Comparison of ENCODE assay signal across 21 cellular contexts in the genomic region with DNA sequence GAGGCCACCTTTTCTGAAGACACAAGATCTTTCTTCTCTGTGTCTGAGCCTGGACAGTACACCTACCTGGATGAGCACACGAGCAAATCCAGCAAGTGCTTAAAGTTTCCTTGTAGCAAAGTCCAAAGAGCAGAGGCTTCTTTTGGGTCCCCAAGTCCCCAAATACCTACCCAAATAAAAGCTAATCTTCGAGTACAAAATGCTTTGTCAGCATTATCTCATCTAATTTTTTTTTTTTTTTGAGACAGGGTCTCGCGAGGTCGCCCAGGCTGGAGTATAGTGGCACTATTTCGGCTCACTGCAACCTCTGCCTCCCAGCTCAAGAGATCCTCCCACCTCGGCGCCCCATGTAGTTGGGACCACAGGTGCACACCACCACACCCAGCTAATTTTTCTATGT. TPM values are rescaled to one million over a fixed set of nuclear protein-coding genes. Genes with fewer than 3 reads are reported as not detected.
DNase-seq lines count a peak whose midpoint lies in the region; ATAC-seq and TF ChIP-seq lines count a peak whose summit lies in the region.
"Had no signal": no experiment of that assay in that cellular context is flagged by ENCODE, and none has a peak within 500 bp of the region (broad histone marks: within the 10 kb centered on the region; RNA-seq: fewer than 3 reads in every experiment).

No MANE protein-coding gene starts in this region.

- H2AFZ ChIP-seq in mammary epithelial cell (ENCODE audit: low read depth, low read length) = no peak overlapping the region
- H2AFZ ChIP-seq in fibroblast of lung (ENCODE audit: low read length) = no peak overlapping the region

- 98% methylated on average over 8 of the region's 8 CpGs for WGBS in mammary epithelial cell (ENCODE audit: low coverage, missing lambda C conversion rate)
- WGBS in sigmoid colon, 2 donors = 83 to 85% methylated on average over 8 of the region's 8 CpGs

- TF ChIP-seq CTCF in MCF 10A (IDR thresholded peaks at IDR 0.05; ENCODE audit: unreplicated experiment) (no peak), mammary epithelial cell (conservative IDR thresholded peaks at IDR 0.05 in 1 of 2, IDR thresholded peaks at IDR 0.05 in 1 of 2; ENCODE audit: extremely low read depth in 1 of 2, insufficient read depth in 1 of 2, low read depth in 1 of 2, low read length in 2 of 2) (no peak), fibroblast of lung (conservative IDR thresholded peaks at IDR 0.05 in 1 of 2, IDR thresholded peaks at IDR 0.05 in 1 of 2; ENCODE audit: low read depth in 1 of 2, low read length in 2 of 2) (no peak), sigmoid colon (IDR thresholded peaks at IDR 0.05) (no peak)

- H3K9me3 Mint-ChIP-seq in MCF 10A (ENCODE audit: unreplicated experiment) = no peaks in the 10 kb centered on the region
- no peaks in the 10 kb centered on the region for H3K9me3 Mint-ChIP-seq in T-helper 2 cell treated with Interferon-gamma antibody and Interleukin-4, amounts not matched to agents 5 μg/mL and 100 μg/mL, for 36 hours
- H3K9me3 Mint-ChIP-seq: H9; stimulated activated naive CD8-positive, alpha-beta T cell treated with anti-CD3 and anti-CD28 coated beads, Interleukin-15, Interleukin-2, amounts not matched to agents 100 ng/mL and 50 ng/mL, for 24 hours had no signal

- dilution Hi-C loops in mammary epithelial cell (cut with HindIII; ENCODE audit: low sequenced_read_pairs) = no loop called here

- ATAC-seq in HG02763 (IDR thresholded peaks at IDR 0.05; ENCODE audit: unreplicated experiment) = no peak
- ATAC-seq: activated CD4-positive, alpha-beta T cell treated with anti-CD3 and anti-CD28 coated beads for 36 hours; activated CD8-positive, alpha-beta memory T cell treated with anti-CD3 and anti-CD28 coated beads, Interleukin-2, amount 10 ng/mL, durations not matched to agents 7 days and 5 days; PC-3 had no signal

- no peak overlapping the region for H3K4me3 Mint-ChIP-seq in MCF 10A (ENCODE audit: unreplicated experiment)
- H3K4me3 Mint-ChIP-seq in T-helper 2 cell treated with Interferon-gamma antibody and Interleukin-4, amounts not matched to agents 5 μg/mL and 100 μg/mL, for 36 hours = no peak overlapping the region
- H3K4me3 Mint-ChIP-seq: activated CD4-positive, alpha-beta T cell treated with anti-CD3 and anti-CD28 coated beads for 36 hours; activated CD8-positive, alpha-beta memory T cell treated with anti-CD3 and anti-CD28 coated beads, Interleukin-2, amount 10 ng/mL, durations not matched to agents 7 days and 5 days; H9; stimulated activated naive CD8-positive, alpha-beta T cell treated with anti-CD3 and anti-CD28 coated beads, Interleukin-15, Interleukin-2, amounts not matched to agents 100 ng/mL and 50 ng/mL, for 24 hours had no signal

- H3K36me3 ChIP-seq in mammary epithelial cell (ENCODE audit: insufficient read depth, low read length) (peaks cover 28% of the 10 kb centered on the region), fibroblast of lung (ENCODE audit: control insufficient read depth, insufficient read depth, low read length) (peaks cover 12% of the 10 kb centered on the region), sigmoid colon (peaks cover 0 to 28% (median 2%) of the 10 kb centered on the region in 4 donors)
- H3K36me3 ChIP-seq: BLaER1, neutrophil had no signal

- CTCF ChIA-PET in MCF 10A (lab: Yijun Ruan, JAX) (interaction anchor here (0.6 to 18.2 kb wide), 8 partner anchors 9 to 81 kb away, joined by 4 to 178 read pairs (median 6); a partner anchor contains a TSS), mammary epithelial cell (lab: Charles Lee; ENCODE audit: low non-redundant PET) (interaction anchor here (0.6 kb wide), 1 partner anchor 22 kb away, joined by 4 read pairs; no protein-coding TSS in a partner anchor)

- peaks cover 51% of the 10 kb centered on the region for H3K36me3 Mint-ChIP-seq in MCF 10A (ENCODE audit: insufficient read depth, unreplicated experiment)
- no peaks in the 10 kb centered on the region for H3K36me3 Mint-ChIP-seq in T-helper 2 cell treated with Interferon-gamma antibody and Interleukin-4, amounts not matched to agents 5 μg/mL and 100 μg/mL, for 36 hours (ENCODE audit: low read depth)

- intact Hi-C loops in MCF 10A (cut with micrococcal nuclease) (no loop called here), mammary epithelial cell (cut with micrococcal nuclease) (no loop called here), sigmoid colon (cut with DNase I) (no loop called here)

- POLR2A ChIA-PET in MCF 10A (lab: Yijun Ruan, JAX) = interaction anchor here (0.7 to 39.8 kb wide), 3 partner anchors 3 to 31 kb away, joined by 5 to 2342 read pairs (median 2342); a partner anchor contains a TSS

- TF ChIP-seq EP300 in sigmoid colon (IDR thresholded peaks at IDR 0.05) = no peak

- BruUV-seq in MCF 10A (replicated peaks; lab: Mats Ljungman, UMichigan) (no TSS peak), mammary epithelial cell (replicated peaks; lab: Mats Ljungman, UMichigan) (no TSS peak)

- H3K27ac Mint-ChIP-seq in MCF 10A (ENCODE audit: low read depth, unreplicated experiment) = peak overlapping the region; percentile 98
- no peak overlapping the region for H3K27ac Mint-ChIP-seq in T-helper 2 cell treated with Interferon-gamma antibody and Interleukin-4, amounts not matched to agents 5 μg/mL and 100 μg/mL, for 36 hours
- H3K27ac Mint-ChIP-seq: activated CD4-positive, alpha-beta T cell treated with anti-CD3 and anti-CD28 coated beads for 36 hours; activated CD8-positive, alpha-beta memory T cell treated with anti-CD3 and anti-CD28 coated beads, Interleukin-2, amount 10 ng/mL, durations not matched to agents 7 days and 5 days; H9; stimulated activated naive CD8-positive, alpha-beta T cell treated with anti-CD3 and anti-CD28 coated beads, Interleukin-15, Interleukin-2, amounts not matched to agents 100 ng/mL and 50 ng/mL, for 24 hours had no signal

- H3K79me2 ChIP-seq in mammary epithelial cell (ENCODE audit: insufficient read depth, low read length) = peaks cover 73% of the 10 kb centered on the region
- peaks cover 67% of the 10 kb centered on the region for H3K79me2 ChIP-seq in fibroblast of lung (ENCODE audit: control insufficient read depth, insufficient read depth, low read length)

- H4K20me1 ChIP-seq in mammary epithelial cell (ENCODE audit: insufficient read depth, low read length) (no peaks in the 10 kb centered on the region), fibroblast of lung (ENCODE audit: control insufficient read depth, extremely low read depth, insufficient read depth, low read length) (no peaks in the 10 kb centered on the region)
- H4K20me1 ChIP-seq: BLaER1 had no signal

- no peak for DNase-seq in MCF 10A (ENCODE audit: unreplicated experiment)
- DNase-seq in mammary epithelial cell = no peak
- DNase-seq in fibroblast of lung (ENCODE audit: low read depth in 2 of 2) = no peak
- DNase-seq in sigmoid colon = no peak
- DNase-seq in T-helper 2 cell treated with Interferon-gamma antibody and Interleukin-4, amounts not matched to agents 5 μg/mL and 100 μg/mL, for 36 hours (ENCODE audit: low spot score) = no peak
- no peak for DNase-seq in mesenteric fat pad (ENCODE audit: low spot score)
- no peak for DNase-seq in activated T-cell treated with anti-CD3 and anti-CD28 coated beads for 4 hours
- DNase-seq: 8988T; activated CD4-positive, alpha-beta T cell treated with anti-CD3 and anti-CD28 coated beads for 36 hours; activated CD8-positive, alpha-beta memory T cell treated with anti-CD3 and anti-CD28 coated beads, Interleukin-2, amount 10 ng/mL, durations not matched to agents 7 days and 5 days; central memory CD4-positive, alpha-beta T cell; DMS 273 treated with DMSO at 0.1 percent for 48 hours; H9; Karpas-422; NCI-H69; PC-3 had no signal

- H3K27ac ChIP-seq in mammary epithelial cell (ENCODE audit: insufficient read depth, low read depth, low read length) (no peak overlapping the region), fibroblast of lung (ENCODE audit: insufficient read depth, low read length) (peak overlapping the region; percentile 95), sigmoid colon (peak overlapping the region; percentile 89 to 96 (median 92))
- H3K27ac ChIP-seq: BLaER1, neutrophil had no signal

- in situ Hi-C loops in mammary epithelial cell (cut with MboI; ENCODE audit: low sequenced_read_pairs in 2 of 2) = no loop called here

- H3K4me2 ChIP-seq in mammary epithelial cell (ENCODE audit: insufficient read depth, low read depth, low read length) = no peak overlapping the region
- H3K4me2 ChIP-seq in fibroblast of lung (ENCODE audit: extremely low read depth, insufficient read depth, low read length) = no peak overlapping the region
- H3K4me2 ChIP-seq: BLaER1 had no signal

- no peaks in the 10 kb centered on the region for H3K27me3 Mint-ChIP-seq in MCF 10A (ENCODE audit: insufficient read depth, unreplicated experiment)
- no peaks in the 10 kb centered on the region for H3K27me3 Mint-ChIP-seq in T-helper 2 cell treated with Interferon-gamma antibody and Interleukin-4, amounts not matched to agents 5 μg/mL and 100 μg/mL, for 36 hours (ENCODE audit: low read depth)
- H3K27me3 Mint-ChIP-seq: activated CD4-positive, alpha-beta T cell treated with anti-CD3 and anti-CD28 coated beads for 36 hours; activated CD8-positive, alpha-beta memory T cell treated with anti-CD3 and anti-CD28 coated beads, Interleukin-2, amount 10 ng/mL, durations not matched to agents 7 days and 5 days had no signal

- H3K4me3 ChIP-seq in mammary epithelial cell (replicated peaks in 1 of 3; ENCODE audit: insufficient read depth in 1 of 3, low read depth in 2 of 3, low read length in 3 of 3) = no peak overlapping the region
- H3K4me3 ChIP-seq in fibroblast of lung (replicated peaks in 1 of 4; ENCODE audit: control extremely low read depth in 1 of 4, insufficient read depth in 1 of 4, low read depth in 3 of 4, low read length in 4 of 4) = no peak overlapping the region
- H3K4me3 ChIP-seq in sigmoid colon = no peak overlapping the region
- H3K4me3 ChIP-seq: BLaER1, right atrium auricular region had no signal

- no peak for TF ChIP-seq POLR2A in sigmoid colon (IDR thresholded peaks at IDR 0.05)

- H3K27me3 ChIP-seq in mammary epithelial cell (ENCODE audit: insufficient read depth, low read length) (no peaks in the 10 kb centered on the region), fibroblast of lung (ENCODE audit: control insufficient read depth, insufficient read depth, low read length) (no peaks in the 10 kb centered on the region), sigmoid colon (no peaks in the 10 kb centered on the region)
- H3K27me3 ChIP-seq: BLaER1, neutrophil, right atrium auricular region had no signal

- H3K9me3 ChIP-seq in mammary epithelial cell (replicated peaks; ENCODE audit: insufficient read depth, low read length) (no peaks in the 10 kb centered on the region), fibroblast of lung (ENCODE audit: control insufficient read depth, insufficient read depth, low read depth, low read length) (no peaks in the 10 kb centered on the region), sigmoid colon (no peaks in the 10 kb centered on the region)
- H3K9me3 ChIP-seq: BLaER1, neutrophil, right atrium auricular region had no signal

- peaks cover 33% of the 10 kb centered on the region for H3K4me1 Mint-ChIP-seq in MCF 10A (ENCODE audit: insufficient read depth, unreplicated experiment)
- H3K4me1 Mint-ChIP-seq in T-helper 2 cell treated with Interferon-gamma antibody and Interleukin-4, amounts not matched to agents 5 μg/mL and 100 μg/mL, for 36 hours (ENCODE audit: low read depth) = peaks cover 13% of the 10 kb centered on the region

- H3K4me1 ChIP-seq in mammary epithelial cell (ENCODE audit: insufficient read depth, low read length) (peaks cover 37% of the 10 kb centered on the region), fibroblast of lung (ENCODE audit: control insufficient read depth, extremely low read depth, insufficient read depth, low read length) (peaks cover 40% of the 10 kb centered on the region), sigmoid colon (peaks cover 0 to 59% (median 54%) of the 10 kb centered on the region in 4 donors)

- H3K9ac ChIP-seq in mammary epithelial cell (ENCODE audit: insufficient read depth, low read length) (no peak overlapping the region), fibroblast of lung (ENCODE audit: insufficient read depth, low read length) (no peak overlapping the region)
- H3K9ac ChIP-seq: BLaER1 had no signal

RNA-seq across cellular contexts. Expression of a gene that starts 24.6 kb away (rescaled TPM):
- total RNA-seq in MCF 10A (2022) = 167 and 181 TPM in 2 replicates
- total RNA-seq in mammary epithelial cell = 100 to 1,000 TPM; 273 to 311 TPM
- 117 TPM for polyA plus RNA-seq in mammary epithelial cell
- 242 TPM for polyA minus RNA-seq in mammary epithelial cell
- total RNA-seq in fibroblast of lung = 161 and 298 TPM in 2 replicates
- polyA plus RNA-seq in fibroblast of lung = 215 and 314 TPM in 2 replicates
- polyA plus RNA-seq in fibroblast of lung (2012) = 184 and 340 TPM in 2 replicates
- 121 and 188 TPM in 2 replicates for polyA minus RNA-seq in fibroblast of lung (ENCODE audit: low replicate concordance)
- 10 to 100 TPM; 33.6 to 83.4 (median 70.2) TPM for total RNA-seq in sigmoid colon
- polyA plus RNA-seq in sigmoid colon = 10 to 100 TPM; 12.6 to 36.3 (median 18.5) TPM
- 87.8 TPM for total RNA-seq in mesenteric fat pad

RNA-seq across cellular contexts. Expression of a gene that starts 38.9 kb away (rescaled TPM):
- total RNA-seq in MCF 10A (2022) (25.2 and 39.4 TPM in 2 replicates), mammary epithelial cell (10 to 100 TPM in 1 of 2 donors, 1 to 10 TPM in 1; 1.2 to 35.4 TPM), fibroblast of lung (2.1 and 19.0 TPM in 2 replicates), sigmoid colon (1 to 10 TPM in 2 of 4 donors, not detected in 2; 1.4 to 1.5 TPM), mesenteric fat pad (0.16 TPM)
- polyA plus RNA-seq in mammary epithelial cell (26.8 TPM), fibroblast of lung (16.1 and 51.6 TPM in 2 replicates), sigmoid colon (10 to 100 TPM in 1 of 3 donors, 1 to 10 TPM in 2; 1.8 to 18.2 (median 6.2) TPM)
- polyA minus RNA-seq in mammary epithelial cell (18.2 TPM), fibroblast of lung (ENCODE audit: low replicate concordance) (2.0 and 2.1 TPM in 2 replicates)
- 10.1 and 35.8 TPM in 2 replicates for polyA plus RNA-seq in fibroblast of lung (2012)
